In the genomic region with DNA sequence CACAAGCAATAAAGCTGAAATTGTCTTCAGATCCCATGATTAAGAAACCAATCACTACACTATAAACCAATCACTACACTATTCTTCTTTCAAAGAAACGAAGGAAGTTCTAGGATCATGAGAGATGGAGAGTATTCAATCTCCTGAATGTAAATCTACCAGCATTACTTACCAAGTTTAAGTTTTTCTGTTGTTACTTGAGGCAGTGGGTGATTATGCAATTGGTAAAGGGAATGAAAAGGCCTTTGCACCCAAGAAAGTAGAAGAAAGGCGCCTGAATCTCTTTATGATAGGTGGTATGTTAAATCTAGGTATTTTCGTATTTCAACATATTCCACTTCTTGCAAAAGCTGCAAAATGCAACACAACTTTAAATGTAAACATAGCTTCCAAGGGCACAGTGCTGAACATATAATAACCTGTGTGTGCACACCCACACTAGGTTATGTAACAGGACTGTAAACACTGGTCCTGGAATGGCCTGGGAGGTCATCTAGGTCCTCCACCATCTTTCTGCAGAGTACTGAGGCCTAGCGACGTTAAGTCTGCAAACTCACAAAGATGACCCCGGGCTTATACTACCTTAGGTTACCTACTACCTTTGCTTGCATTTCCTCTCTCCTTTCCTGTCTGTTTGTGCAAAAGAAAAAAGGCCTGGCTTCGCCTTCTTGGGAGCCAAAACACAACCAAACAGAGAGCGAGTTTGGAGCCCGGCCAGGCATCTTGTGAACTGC, we compare ENCODE assay signal across 8 cellular contexts. TPM values are rescaled to one million over a fixed set of nuclear protein-coding genes. Genes with fewer than 3 reads are reported as not detected.
DNase-seq lines count a peak whose midpoint lies in the region; ATAC-seq, FAIRE-seq and TF ChIP-seq lines count a peak whose summit lies in the region.

No MANE protein-coding gene starts in this region.

- H3K4me3 ChIP-seq in A549 (peak overlapping the region; percentile 64), HUES48 (ENCODE audit: low read depth, low read length) (peak overlapping the region; percentile 82), HepG2 (replicated peaks in 1 of 3; ENCODE audit: insufficient read depth in 1 of 3, low read depth in 2 of 3, low read length in 3 of 3) (peak overlapping the region; percentile 79 to 100 (median 96)), tibial nerve (peak overlapping the region; percentile 55 to 98 (median 76))

- DNase-seq in A549 (ENCODE audit: low read depth in 1 of 2, low spot score in 1 of 2) (peak in 1 of 2 experiments; percentile 31), HepG2 (ENCODE audit: low spot score) (peak; percentile 93), tibial nerve (ENCODE audit: low spot score in 2 of 2) (peak in 1 of 2 donors; percentile 96), NK-92 (lab: John Stamatoyannopoulos, UW; ENCODE audit: unreplicated experiment) (no peak), LoVo (ENCODE audit: low spot score) (no peak), putamen (ENCODE audit: low spot score) (no peak)

- intact Hi-C loops in HepG2 (cut with micrococcal nuclease; ENCODE audit: unreplicated experiment), result loop anchor here (2.0 to 5.0 kb wide), 2 partner anchors 37 to 62 kb away; no protein-coding TSS in a partner anchor

- H3K9me3 ChIP-seq in A549 (no peaks in the 10 kb centered on the region), HUES48 (ENCODE audit: control insufficient read depth, insufficient read depth, low read length) (no peaks in the 10 kb centered on the region), HepG2 (ENCODE audit: low read length) (no peaks in the 10 kb centered on the region), tibial nerve (no peaks in the 10 kb centered on the region)

- peaks cover 11% of the 10 kb centered on the region; the same call in 1 of the 2 replicates for H4K20me1 ChIP-seq in HepG2 (ENCODE audit: insufficient read depth, low read length)

- H3K4me2 ChIP-seq in A549 (peak overlapping the region; percentile 88), HepG2 (ENCODE audit: low read depth, low read length) (peak overlapping the region; percentile 84)

- POLR2A ChIA-PET in A549 (lab: Yijun Ruan, JAX), result no interaction called here
- POLR2A ChIA-PET in HepG2 (lab: Yijun Ruan, JAX), result interaction anchor here (0.7 kb wide), 1 partner anchor 34 kb away, joined by 3 read pairs; no protein-coding TSS in a partner anchor

- H3K27ac ChIP-seq in A549 (peak overlapping the region; percentile 80 to 94), HUES48 (ENCODE audit: low read depth, low read length) (peak overlapping the region; percentile 80), HepG2 (ENCODE audit: extremely low read length, insufficient read depth, low read length) (peak overlapping the region; percentile 95), tibial nerve (peak overlapping the region; percentile 90 to 99 (median 94))

- H3K9me3 Mint-ChIP-seq in brain, result peaks cover 0 to 3% (median 0%) of the 10 kb centered on the region in 5 experiments

- H3K36me3 Mint-ChIP-seq in brain, result no peaks in the 10 kb centered on the region

- H3K27ac Mint-ChIP-seq in brain, result peak overlapping the region; percentile 95 to 98 (median 96)

- no peak for TF ChIP-seq POLR2A in A549 (IDR thresholded peaks at IDR 0.05; ENCODE audit: low read length)
- peak in 1 of 2 experiments; percentile 20; a peak in 1 of 4 replicates for TF ChIP-seq POLR2A in HepG2 (IDR thresholded peaks at IDR 0.05; ENCODE audit: insufficient read depth in 1 of 2, low read depth in 2 of 2, low read length in 2 of 2)
- no peak for TF ChIP-seq POLR2A in tibial nerve (IDR thresholded peaks at IDR 0.05)

- H3K4me3 Mint-ChIP-seq in brain, result peak overlapping the region; percentile 87 to 93 (median 91)

- peak; percentile 4 to 19; a peak in 3 of 6 replicates for ATAC-seq in A549
- peak; percentile 73 for ATAC-seq in HepG2

- TF ChIP-seq EP300 in A549 (IDR thresholded peaks at IDR 0.05), result no peak
- TF ChIP-seq EP300 in HepG2 (IDR thresholded peaks at IDR 0.05; ENCODE audit: low read depth in 2 of 2, low read length in 2 of 2), result peak in 1 of 2 experiments; percentile 82; a peak in 2 of 4 replicates
- peak; percentile 73; the same call in 1 of the 2 replicates for TF ChIP-seq EP300 in HepG2 (CRISPR knock-in tag; IDR thresholded peaks at IDR 0.05; ENCODE audit: borderline replicate concordance)
- TF ChIP-seq EP300 in tibial nerve (IDR thresholded peaks at IDR 0.05), result no peak

- H3K79me2 ChIP-seq in HepG2 (ENCODE audit: insufficient read depth, low read length), result peaks cover 39% of the 10 kb centered on the region

- WGBS in A549 (ENCODE audit: missing lambda C conversion rate), result 58% methylated on average over 9 of the region's 9 CpGs
- WGBS in HepG2 (ENCODE audit: low lambda C conversion rate), result 2% methylated on average over 9 of the region's 9 CpGs
- 37 to 40% methylated on average over 9 of the region's 9 CpGs for WGBS in tibial nerve, 2 donors

- TSS peak; percentile 97 for BruUV-seq in HepG2 (replicated peaks; lab: Mats Ljungman, UMichigan)

- peaks cover 13% of the 10 kb centered on the region for H3K27me3 Mint-ChIP-seq in brain

- TF ChIP-seq RAD21 in A549 (conservative IDR thresholded peaks at IDR 0.05 in 1 of 2, IDR thresholded peaks at IDR 0.05 in 1 of 2) (no peak), HepG2 (CRISPR knock-in tag; IDR thresholded peaks at IDR 0.05) (no peak)

- FAIRE-seq in A549 (lab: Jason Lieb, UNC), result no peak
- FAIRE-seq in HepG2 (lab: Jason Lieb, UNC), result peak; percentile 65

- in situ Hi-C loops in HepG2 (cut with HindIII; ENCODE audit: extremely low pct_ligation_motif_present, low pct_unique_long_range_greater_than_20kb), result no loop called here

- CTCF ChIA-PET in A549 (lab: Yijun Ruan, JAX) (no interaction called here), HepG2 (lab: Yijun Ruan, JAX; ENCODE audit: low intra/inter-chr PET ratio, low total read pairs) (no interaction called here)

- TF ChIP-seq CTCF in A549 (IDR thresholded peaks at IDR 0.05) (no peak), brain (conservative IDR thresholded peaks at IDR 0.05) (no peak), HepG2 (CRISPR knock-in tag; IDR thresholded peaks at IDR 0.05) (no peak), tibial nerve (IDR thresholded peaks at IDR 0.05) (no peak)

- H3K4me1 ChIP-seq in A549 (peaks cover 6% of the 10 kb centered on the region; the same call in 2 of the 3 replicates), HUES48 (ENCODE audit: control insufficient read depth, insufficient read depth, low read length) (peaks cover 11% of the 10 kb centered on the region), HepG2 (ENCODE audit: insufficient read depth, low read length) (peaks cover 37% of the 10 kb centered on the region), tibial nerve (peaks cover 0 to 18% (median 5%) of the 10 kb centered on the region in 4 donors)

- no peak overlapping the region for H2AFZ ChIP-seq in HepG2 (ENCODE audit: low read length)

- H3K4me1 Mint-ChIP-seq in brain, result peaks cover 48% of the 10 kb centered on the region

- H3K9ac ChIP-seq in HUES48 (ENCODE audit: low read depth, low read length), result peak overlapping the region; percentile 67
- H3K9ac ChIP-seq in HepG2 (ENCODE audit: insufficient read depth, low read depth, low read length), result peak overlapping the region; percentile 75

- H3K27me3 ChIP-seq in HUES48 (ENCODE audit: control insufficient read depth, insufficient read depth, low read length) (peaks cover 8% of the 10 kb centered on the region), HepG2 (ENCODE audit: control insufficient read depth in 1 of 2, insufficient read depth in 2 of 2, low read length in 2 of 2) (no peaks in the 10 kb centered on the region; a peak in 1 of 5 replicates), tibial nerve (no peaks in the 10 kb centered on the region)

- H3K36me3 ChIP-seq in HUES48 (ENCODE audit: control insufficient read depth, insufficient read depth, low read length) (no peaks in the 10 kb centered on the region), HepG2 (replicated peaks in 1 of 2; ENCODE audit: control insufficient read depth in 1 of 2, insufficient read depth in 2 of 2, low read length in 2 of 2) (no peaks in the 10 kb centered on the region), tibial nerve (no peaks in the 10 kb centered on the region)

TF ChIP-seq in A549, 52 proteins besides CTCF, POLR2A, EP300 and RAD21 (continues in another document):
- TF ChIP-seq GATA3 (IDR thresholded peaks at IDR 0.05; ENCODE audit: borderline replicate concordance), result no peak

TF ChIP-seq in HepG2, 621 proteins besides CTCF, POLR2A, EP300 and RAD21 (continues in another document):
- TF ChIP-seq ZFYVE20 (CRISPR knock-in tag; IDR thresholded peaks at IDR 0.05; ENCODE audit: borderline replicate concordance, low read depth) (no peak), MED8 (CRISPR knock-in tag; IDR thresholded peaks at IDR 0.05; ENCODE audit: insufficient replicate concordance) (no peak)

RNA-seq across cellular contexts. Expression of gene UAP1, which starts 1.1 kb away (rescaled TPM):
- polyA plus RNA-seq in A549 (2011; rRNA removed), result 22.8 and 25.3 TPM in 2 replicates
- polyA plus RNA-seq in A549 (2012; cell fraction: cytosol; rRNA removed), result 8.1 and 9.0 TPM in 2 replicates
- polyA plus RNA-seq in A549 (2012; cell fraction: nucleus; rRNA removed), result 3.0 and 5.4 TPM in 2 replicates
- polyA plus RNA-seq in A549 (2017; fragmentation: RNase III; extraction: RNeasy Plus Mini Kit Qiagen cat#74134 plus additional on column Dnase treatment), result 19.8 to 21.5 TPM (median 19.8 TPM) in 3 replicates
- polyA minus RNA-seq in A549 (2011; rRNA and poly(A)+ RNA removed), result 11.7 and 12.2 TPM in 2 replicates
- polyA plus RNA-seq in brain (ENCODE audit: insufficient read depth, low read depth, low replicate concordance), result 34.8 TPM
- 117 and 162 TPM in 2 replicates for total RNA-seq in HepG2 (2016; rRNA removed; fragmentation: Illumina TruSeq; extraction: Trizol)
- 62.4 and 68.0 TPM in 2 replicates for total RNA-seq in HepG2 (2016; cell fraction: cytosol; rRNA removed; fragmentation: Illumina TruSeq; extraction: Trizol; ENCODE audit: low read depth)
- total RNA-seq in HepG2 (2016; cell fraction: insoluble cytoplasmic fraction; rRNA removed; fragmentation: Illumina TruSeq; extraction: Trizol), result 109 and 140 TPM in 2 replicates
- 135 and 144 TPM in 2 replicates for total RNA-seq in HepG2 (2016; cell fraction: membrane; rRNA removed; fragmentation: Illumina TruSeq; extraction: Trizol)
- 66.8 and 67.6 TPM in 2 replicates for total RNA-seq in HepG2 (2016; cell fraction: nucleus; rRNA removed; fragmentation: Illumina TruSeq; extraction: Trizol)
- 37.9 and 48.4 TPM in 2 replicates for polyA plus RNA-seq in HepG2 (2011; rRNA removed)
- polyA plus RNA-seq in HepG2 (2011; cell fraction: cytosol; rRNA removed), result 20.2 and 33.8 TPM in 2 replicates
- polyA plus RNA-seq in HepG2 (2011; cell fraction: nucleus; rRNA removed), result 18.1 and 22.9 TPM in 2 replicates
- 51.4 and 61.8 TPM in 2 replicates for polyA plus RNA-seq in HepG2 (2012)
- 57.2 and 59.6 TPM in 2 replicates for polyA plus RNA-seq in HepG2 (2016; cell fraction: cytosol; fragmentation: Illumina TruSeq; extraction: Trizol; ENCODE audit: low read depth)
- polyA plus RNA-seq in HepG2 (2016; cell fraction: insoluble cytoplasmic fraction; fragmentation: Illumina TruSeq; extraction: Trizol; ENCODE audit: low read depth), result 107 and 111 TPM in 2 replicates
- polyA plus RNA-seq in HepG2 (2016; cell fraction: membrane; fragmentation: Illumina TruSeq; extraction: Trizol; ENCODE audit: low read depth), result 89.8 and 91.7 TPM in 2 replicates
- 62.8 and 91.5 TPM in 2 replicates for polyA plus RNA-seq in HepG2 (2016; cell fraction: nucleus; fragmentation: Illumina TruSeq; extraction: Trizol; ENCODE audit: insufficient read depth, low read depth)
- polyA minus RNA-seq in HepG2 (2011; rRNA and poly(A)+ RNA removed; ENCODE audit: low replicate concordance), result 19.0 and 32.6 TPM in 2 replicates
- polyA minus RNA-seq in HepG2 (2011; cell fraction: cytosol; rRNA and poly(A)+ RNA removed), result 27.3 and 28.9 TPM in 2 replicates
- 69.6 and 72.4 TPM in 2 replicates for polyA minus RNA-seq in HepG2 (2011; cell fraction: nucleus; rRNA and poly(A)+ RNA removed)
- total RNA-seq in tibial nerve, result 100 to 1,000 TPM in 2 of 4 donors, 10 to 100 TPM in 2; 93.9 to 194 (median 113) TPM

Comparison
In these comparisons a context has a peak if more than half of its experiments do, and no peak if none do; other contexts are left out.
1. Of the 38 proteins assayed by ChIP-seq in both HepG2 and A549: peak only in HepG2: EHMT2, EP300, ESRRA, FOSL2, HDAC2, JUNB and 2 more; only in A549: none; in both: none; in neither: 25; mixed calls (peak in some experiments, not most) for 5.